Comparison of ENCODE assay signal across 8 cellular contexts in the genomic region with DNA sequence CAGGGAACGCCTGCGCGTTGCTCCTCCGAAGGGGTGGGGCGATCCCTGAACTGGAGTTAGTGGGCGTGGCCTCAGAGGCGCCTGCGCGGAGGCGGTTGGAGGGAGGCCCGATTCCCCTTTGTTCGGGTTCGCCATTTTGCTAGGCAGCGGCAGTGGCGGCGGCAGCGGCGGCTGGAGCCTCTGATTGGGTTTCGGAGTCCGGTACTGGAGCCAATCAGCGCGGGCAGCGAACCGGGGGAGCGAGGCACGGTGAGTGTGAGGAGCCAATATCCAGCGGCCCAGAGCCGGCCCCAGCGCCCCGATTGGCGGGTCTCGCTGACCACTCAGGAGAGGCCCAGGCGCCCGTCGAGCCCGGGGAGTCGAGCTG. TPM values are rescaled to one million over a fixed set of nuclear protein-coding genes. Genes with fewer than 3 reads are reported as not detected.
DNase-seq lines count a peak whose midpoint lies in the region; ATAC-seq, FAIRE-seq and TF ChIP-seq lines count a peak whose summit lies in the region.

A gene (plus strand): TSS at position 139 of the 367 bp plus-strand sequence. CDS start 6,116 bp downstream, outside the sequence.

- H3K4me3 ChIP-seq in keratinocyte (ENCODE audit: control insufficient read depth in 2 of 3, extremely low read depth in 1 of 3, insufficient read depth in 2 of 3, low read depth in 1 of 3, low read length in 3 of 3), result peak within 1 kb of the TSS; percentile 85 to 93 (median 88)

- peak within 1 kb of the TSS; percentile 93 for H3K9ac ChIP-seq in keratinocyte (ENCODE audit: control insufficient read depth, extremely low read depth, insufficient read depth, low read length)

- CTCF ChIA-PET in T-cell (lab: Charles Lee), result interaction anchor here in 1 of 2 donors (1.2 kb wide), 1 partner anchor 45 kb away, joined by 6 read pairs; no protein-coding TSS in a partner anchor

- H3K27me3 ChIP-seq in keratinocyte (ENCODE audit: control insufficient read depth, extremely low read depth, insufficient read depth, low read length), result no peaks in the 10 kb centered on the region

- peaks cover 11% of the 10 kb centered on the region for H3K36me3 Mint-ChIP-seq in T-cell

- peak within 1 kb of the TSS; percentile 72 for H2AFZ ChIP-seq in keratinocyte (ENCODE audit: control insufficient read depth, low read length)

- TF ChIP-seq CTCF in keratinocyte (optimal IDR thresholded peaks at IDR 0.05 in 1 of 3, IDR thresholded peaks at IDR 0.05 in 1 of 3, conservative IDR thresholded peaks at IDR 0.05 in 1 of 3; ENCODE audit: extremely low read depth in 1 of 3, insufficient read depth in 2 of 3, low read length in 3 of 3), result no peak

- no peaks in the 10 kb centered on the region for H3K9me3 Mint-ChIP-seq in T-cell

- no peak for FAIRE-seq in keratinocyte (lab: Jason Lieb, UNC)

- dilution Hi-C loops in keratinocyte (cut with MboI; ENCODE audit: extremely low pct_ligation_motif_present, low sequenced_read_pairs), result no loop called here

- POLR2A ChIA-PET in T-cell (lab: Charles Lee), result interaction anchor here in 1 of 2 donors (0.6 kb wide), 1 partner anchor 10 kb away, joined by 7 read pairs; no protein-coding TSS in a partner anchor

- peaks cover 43 to 64% (median 55%) of the 10 kb centered on the region in 3 donors for H3K4me1 Mint-ChIP-seq in T-cell

- peaks cover 11% of the 10 kb centered on the region for H3K4me1 ChIP-seq in keratinocyte (ENCODE audit: control insufficient read depth, extremely low read depth, insufficient read depth, low read length)

- H3K27ac Mint-ChIP-seq in T-cell, result peak within 1 kb of the TSS; percentile 97 to 98

- DNase-seq in COLO668 (lab: John Stamatoyannopoulos, UW; ENCODE audit: unreplicated experiment) (peak; percentile 99), T-cell (peak in 21 of 34 experiments; percentile 98 to 100 (median 100)), caudate nucleus (lab: John Stamatoyannopoulos, UW) (peak in 47 of 61 donors; percentile 99 to 100 (median 100)), keratinocyte (ENCODE audit: low read depth, low spot score) (no peak), NCI-H1417 (lab: John Stamatoyannopoulos, UW) (no peak)
- peak; percentile 100 for DNase-seq in stimulated activated CD8-positive, alpha-beta memory T cell treated with anti-CD3 and anti-CD28 coated beads, Interleukin-15, amount 100 ng/mL, for 1 hour (ENCODE audit: low read depth)

- peak within 1 kb of the TSS; percentile 94 to 96 (median 95) for H3K4me3 Mint-ChIP-seq in T-cell

- no peaks in the 10 kb centered on the region for H3K27me3 Mint-ChIP-seq in T-cell

- peak within 1 kb of the TSS; percentile 88 for H3K4me2 ChIP-seq in keratinocyte (ENCODE audit: control insufficient read depth, extremely low read depth, insufficient read depth, low read depth, low read length)

- no peaks in the 10 kb centered on the region for H3K9me3 ChIP-seq in keratinocyte (ENCODE audit: control insufficient read depth, low read depth, low read length)

- H4K20me1 ChIP-seq in keratinocyte (ENCODE audit: control insufficient read depth, extremely low read depth, insufficient read depth, low read length), result no peaks in the 10 kb centered on the region

- H3K9me1 ChIP-seq in keratinocyte (ENCODE audit: control insufficient read depth, extremely low read depth, insufficient read depth, low read length), result no peaks in the 10 kb centered on the region

- H3K27ac ChIP-seq in caudate nucleus (ENCODE audit: low read depth, low read length) (peak within 1 kb of the TSS; percentile 99), keratinocyte (ENCODE audit: control insufficient read depth, insufficient read depth, low read length) (peak within 1 kb of the TSS; percentile 96)

- peaks cover 43% of the 10 kb centered on the region for H3K79me2 ChIP-seq in keratinocyte (ENCODE audit: control insufficient read depth, insufficient read depth, low read length)

- ATAC-seq in GM19455 (IDR thresholded peaks at IDR 0.05; ENCODE audit: unreplicated experiment) (peak; percentile 66), HG03460 (IDR thresholded peaks at IDR 0.05; ENCODE audit: unreplicated experiment) (peak; percentile 62), T-cell (replicated peaks in 1 of 4) (peak; percentile 68 to 73 (median 72))

- peaks cover 0 to 7% of the 10 kb centered on the region in 2 experiments for H3K36me3 ChIP-seq in keratinocyte (ENCODE audit: control insufficient read depth in 2 of 2, extremely low read depth in 1 of 2, insufficient read depth in 2 of 2, low read length in 2 of 2)

RNA-seq across cellular contexts. Expression of the gene that starts here (rescaled TPM):
- total RNA-seq in T-cell, result 10 to 100 TPM; 36.2 to 47.0 (median 42.2) TPM
- polyA plus RNA-seq in keratinocyte, result 13.6 to 22.1 TPM (median 17.1 TPM) in 3 replicates
- polyA plus RNA-seq in keratinocyte (2011; ENCODE audit: low read depth), result 13.3 TPM
- 9.7 and 9.8 TPM in 2 replicates for polyA plus RNA-seq in keratinocyte (2011; cell fraction: cytosol; rRNA removed)
- polyA plus RNA-seq in keratinocyte (2011; cell fraction: nucleus; rRNA removed), result 33.7 and 38.7 TPM in 2 replicates
- polyA plus RNA-seq in keratinocyte (2012; ENCODE audit: low replicate concordance), result 15.0 and 19.8 TPM in 2 replicates
- 39.9 to 58.8 TPM (median 52.6 TPM) in 3 replicates for polyA minus RNA-seq in keratinocyte
- 13.6 TPM for polyA minus RNA-seq in keratinocyte (2011; cell fraction: cytosol; rRNA and poly(A)+ RNA removed)
- polyA minus RNA-seq in keratinocyte (2011; cell fraction: nucleus; rRNA and poly(A)+ RNA removed), result 25.0 and 42.0 TPM in 2 replicates

Comparison
In these comparisons a context has a peak if more than half of its experiments do, and no peak if none do; other contexts are left out.
1. DNase-seq: peak in COLO668 (single experiment), T-cell (21 of 34), caudate nucleus (47 of 61) and stimulated activated CD8-positive, alpha-beta memory T cell treated with anti-CD3 and anti-CD28 coated beads, Interleukin-15, amount 100 ng/mL, for 1 hour (single experiment); none in keratinocyte (single experiment) and NCI-H1417 (0 of 3).
2. Peak in every context shown above with its lines, with median percentiles within 50 percentile points of each other: ATAC-seq.